25 cellular contexts compared by ENCODE assay signal in genomic region chr15:43912208-43912607, GRCh38.
DNase-seq lines count a peak whose midpoint lies in the region; ATAC-seq, FAIRE-seq and TF ChIP-seq lines count a peak whose summit lies in the region.
"Had no signal": no experiment of that assay in that cellular context is flagged by ENCODE, and none has a peak within 500 bp of the region (broad histone marks: within the 10 kb centered on the region; RNA-seq: fewer than 3 reads in every experiment).

No MANE protein-coding gene starts in this region.

- FAIRE-seq in endothelial cell of umbilical vein (lab: Jason Lieb, UNC): no peak

- no peak overlapping the region for H3K4me3 Mint-ChIP-seq in activated T-cell treated with anti-CD3 and anti-CD28 coated beads, Interleukin-2, amount 50 U/mL, for 4 hours
- H3K4me3 Mint-ChIP-seq: activated CD4-positive, alpha-beta T cell treated with anti-CD3 and anti-CD28 coated beads, Interleukin-2, amount 10 ng/mL, durations not matched to agents 24 days and 14 days had no signal

- H2AFZ ChIP-seq in endothelial cell of umbilical vein (ENCODE audit: low read depth, low read length): no peak overlapping the region
- no peak overlapping the region for H2AFZ ChIP-seq in osteoblast (ENCODE audit: low read length)

- DNase-seq in Ammon's horn (ENCODE audit: low spot score): peak; percentile 59
- peak in 1 of 2 experiments; percentile 12 for DNase-seq in SJSA1 (ENCODE audit: low read depth in 1 of 2, low spot score in 2 of 2)
- no peak for DNase-seq in endothelial cell of umbilical vein (ENCODE audit: low read depth, low spot score)
- DNase-seq in osteoblast (ENCODE audit: insufficient read length, low spot score, missing footprints): no peak
- DNase-seq in activated T-cell treated with anti-CD3 and anti-CD28 coated beads, Interleukin-2, amount 50 U/mL, for 4 hours: no peak
- no peak for DNase-seq in foreskin melanocyte
- no peak for DNase-seq in LoVo (ENCODE audit: low spot score)
- DNase-seq: ACHN; activated CD4-positive, alpha-beta T cell treated with anti-CD3 and anti-CD28 coated beads, Interleukin-2, amount 10 ng/mL, durations not matched to agents 24 days and 14 days; activated naive CD4-positive, alpha-beta T cell treated with Interleukin-2 at 50 U/mL for 16 hours; activated T-cell treated with anti-CD3 and anti-CD28 coated beads, Interleukin-2, amount 50 U/mL, for 48 hours; Caco-2; central memory CD4-positive, alpha-beta T cell; DMS79 treated with DMSO at 0.1 percent for 48 hours; NCI-H1105; NCI-H2029; NCI-H226; NCI-H748 treated with DMSO at 0.1 percent for 48 hours; stimulated activated CD4-positive, alpha-beta T cell treated with anti-CD3 and anti-CD28 coated beads, Interleukin-2, amount 100 ng/mL, for 24 hours had no signal

- H3K27ac ChIP-seq in SJSA1 (peak overlapping the region; percentile 69), endothelial cell of umbilical vein (ENCODE audit: insufficient read depth, low read depth, low read length) (peak overlapping the region; percentile 89), osteoblast (ENCODE audit: low read depth, low read length) (peak overlapping the region; percentile 78)
- H3K27ac ChIP-seq: BLaER1 treated with 17β-estradiol and CSF1 and Interleukin-3, amounts not matched to agents 10 nM and 100 nM; VCaP had no signal

- no peaks in the 10 kb centered on the region for H3K9me3 Mint-ChIP-seq in activated T-cell treated with anti-CD3 and anti-CD28 coated beads, Interleukin-2, amount 50 U/mL, for 4 hours
- H3K9me3 Mint-ChIP-seq: activated CD4-positive, alpha-beta T cell treated with anti-CD3 and anti-CD28 coated beads, Interleukin-2, amount 10 ng/mL, durations not matched to agents 24 days and 14 days had no signal

- H3K79me2 ChIP-seq in endothelial cell of umbilical vein (ENCODE audit: control insufficient read depth, insufficient read depth, low read length) (no peaks in the 10 kb centered on the region), osteoblast (ENCODE audit: insufficient read depth, low read length) (no peaks in the 10 kb centered on the region)

- H3K9ac ChIP-seq in endothelial cell of umbilical vein (replicated peaks; ENCODE audit: extremely low read depth, insufficient read depth, low read length): no peak overlapping the region
- H3K9ac ChIP-seq: BLaER1 treated with 17β-estradiol and CSF1 and Interleukin-3, amounts not matched to agents 10 nM and 100 nM had no signal

- H3K4me2 ChIP-seq in endothelial cell of umbilical vein (ENCODE audit: insufficient read depth, low read length) (no peak overlapping the region), osteoblast (ENCODE audit: insufficient read depth, low read length) (peak overlapping the region; percentile 64)
- H3K4me2 ChIP-seq: BLaER1 treated with 17β-estradiol and CSF1 and Interleukin-3, amounts not matched to agents 10 nM and 100 nM had no signal

- H3K4me3 ChIP-seq in SJSA1 (no peak overlapping the region), endothelial cell of umbilical vein (replicated peaks in 1 of 3; ENCODE audit: insufficient read depth in 1 of 3, low read depth in 1 of 3, low read length in 3 of 3) (no peak overlapping the region), osteoblast (ENCODE audit: insufficient read depth, low read length) (no peak overlapping the region)
- H3K4me3 ChIP-seq: BLaER1 treated with 17β-estradiol and CSF1 and Interleukin-3, amounts not matched to agents 10 nM and 100 nM; HAP-1; skin epidermis had no signal

- POLR2A ChIA-PET in endothelial cell of umbilical vein (lab: Charles Lee): no interaction called here

- CTCF ChIA-PET in endothelial cell of umbilical vein (lab: Charles Lee): interaction anchor here (1.0 kb wide), 1 partner anchor 154 kb away, joined by 4 read pairs; no protein-coding TSS in a partner anchor

- H3K36me3 Mint-ChIP-seq in activated T-cell treated with anti-CD3 and anti-CD28 coated beads, Interleukin-2, amount 50 U/mL, for 4 hours (ENCODE audit: insufficient read depth): no peaks in the 10 kb centered on the region

- H3K4me1 ChIP-seq in SJSA1 (replicated peaks) (peaks cover 42% of the 10 kb centered on the region), endothelial cell of umbilical vein (ENCODE audit: control insufficient read depth, extremely low read depth, insufficient read depth, low read length) (peaks cover 38% of the 10 kb centered on the region), osteoblast (ENCODE audit: insufficient read depth, low read length) (peaks cover 37% of the 10 kb centered on the region)
- H3K4me1 ChIP-seq: BLaER1 treated with 17β-estradiol and CSF1 and Interleukin-3, amounts not matched to agents 10 nM and 100 nM; HAP-1 had no signal

- BruUV-seq in endothelial cell of umbilical vein (replicated peaks; lab: Mats Ljungman, UMichigan): no TSS peak

- ATAC-seq in activated T-cell treated with anti-CD3 and anti-CD28 coated beads, Interleukin-2, amount 50 U/mL, for 4 hours: no peak
- ATAC-seq in HG02798 (IDR thresholded peaks at IDR 0.05; ENCODE audit: poor library complexity, unreplicated experiment): no peak

- intact Hi-C loops in endothelial cell of umbilical vein (cut with micrococcal nuclease): loop anchor here (5.0 to 10.0 kb wide), 2 partner anchors 283 to 375 kb away; partner anchors contain the start of genes FRMD5 and GOLM2

- no peak for TF ChIP-seq POLR2A in endothelial cell of umbilical vein (IDR thresholded peaks at IDR 0.05; ENCODE audit: low read depth, low read length)

- TF ChIP-seq CTCF in endothelial cell of umbilical vein (IDR thresholded peaks at IDR 0.05; ENCODE audit: extremely low read depth in 1 of 2, insufficient read depth in 1 of 2, low read depth in 1 of 2, low read length in 2 of 2) (no peak), osteoblast (IDR thresholded peaks at IDR 0.05; ENCODE audit: extremely low read depth, low read depth, low read length) (no peak)

- dilution Hi-C loops in endothelial cell of umbilical vein (cut with MboI; ENCODE audit: extremely low pct_ligation_motif_present, low sequenced_read_pairs): no loop called here

- H3K4me1 Mint-ChIP-seq in activated T-cell treated with anti-CD3 and anti-CD28 coated beads, Interleukin-2, amount 50 U/mL, for 4 hours (ENCODE audit: low read depth): no peaks in the 10 kb centered on the region

- H3K27me3 Mint-ChIP-seq in activated T-cell treated with anti-CD3 and anti-CD28 coated beads, Interleukin-2, amount 50 U/mL, for 4 hours (ENCODE audit: low read depth): no peaks in the 10 kb centered on the region
- H3K27me3 Mint-ChIP-seq: activated CD4-positive, alpha-beta T cell treated with anti-CD3 and anti-CD28 coated beads, Interleukin-2, amount 10 ng/mL, durations not matched to agents 24 days and 14 days; progenitor cell of endocrine pancreas had no signal

- H3K9me1 ChIP-seq in endothelial cell of umbilical vein (replicated peaks; ENCODE audit: control insufficient read depth, extremely low read depth, insufficient read depth, low read length): no peaks in the 10 kb centered on the region

- H4K20me1 ChIP-seq in endothelial cell of umbilical vein (replicated peaks; ENCODE audit: control insufficient read depth, extremely low read depth, insufficient read depth, low read length) (no peaks in the 10 kb centered on the region), osteoblast (ENCODE audit: insufficient read depth, low read length) (no peaks in the 10 kb centered on the region)
- H4K20me1 ChIP-seq: BLaER1 treated with 17β-estradiol and CSF1 and Interleukin-3, amounts not matched to agents 10 nM and 100 nM had no signal

- H3K36me3 ChIP-seq in SJSA1: no peaks in the 10 kb centered on the region; the same call in 1 of the 2 replicates
- peaks cover 0 to 5% of the 10 kb centered on the region in 2 experiments for H3K36me3 ChIP-seq in endothelial cell of umbilical vein (ENCODE audit: control insufficient read depth in 2 of 2, extremely low read depth in 1 of 2, insufficient read depth in 2 of 2, low read length in 2 of 2)
- no peaks in the 10 kb centered on the region for H3K36me3 ChIP-seq in osteoblast (ENCODE audit: insufficient read depth, low read length)
- H3K36me3 ChIP-seq: BLaER1 treated with 17β-estradiol and CSF1 and Interleukin-3, amounts not matched to agents 10 nM and 100 nM; HAP-1 had no signal

- H3K27me3 ChIP-seq in SJSA1 (replicated peaks) (no peaks in the 10 kb centered on the region), endothelial cell of umbilical vein (ENCODE audit: control insufficient read depth in 2 of 2, insufficient read depth in 2 of 2, low read length in 2 of 2) (no peaks in the 10 kb centered on the region), osteoblast (ENCODE audit: insufficient read depth, low read length) (no peaks in the 10 kb centered on the region)
- H3K27me3 ChIP-seq: BLaER1 treated with 17β-estradiol and CSF1 and Interleukin-3, amounts not matched to agents 10 nM and 100 nM had no signal

- H3K9me3 ChIP-seq in SJSA1 (replicated peaks): no peaks in the 10 kb centered on the region
- H3K9me3 ChIP-seq in endothelial cell of umbilical vein (replicated peaks; ENCODE audit: control insufficient read depth, insufficient read depth, low read length): no peaks in the 10 kb centered on the region
- no peaks in the 10 kb centered on the region for H3K9me3 ChIP-seq in osteoblast (ENCODE audit: low read depth, low read length)
- H3K9me3 ChIP-seq: BLaER1 treated with 17β-estradiol and CSF1 and Interleukin-3, amounts not matched to agents 10 nM and 100 nM; Caco-2; HAP-1 had no signal

TF ChIP-seq in endothelial cell of umbilical vein, 7 proteins besides CTCF, POLR2A, EP300 and RAD21:
- TF ChIP-seq MYC (IDR thresholded peaks at IDR 0.05; ENCODE audit: low read depth, low read length) (no peak), MAX (IDR thresholded peaks at IDR 0.05; ENCODE audit: insufficient read depth, insufficient read length) (no peak), GATA2 (IDR thresholded peaks at IDR 0.05; ENCODE audit: insufficient read depth, insufficient read length, low read depth, low read length) (no peak), JUN (IDR thresholded peaks at IDR 0.05; ENCODE audit: borderline replicate concordance, insufficient read depth, insufficient read length, low read depth) (no peak), POLR2AphosphoS5 (IDR thresholded peaks at IDR 0.05; ENCODE audit: insufficient read depth, low read depth, low read length) (no peak), FOS (IDR thresholded peaks at IDR 0.05; ENCODE audit: borderline replicate concordance, insufficient read depth, low read length) (no peak), EZH2 (IDR thresholded peaks at IDR 0.05; ENCODE audit: borderline replicate concordance, low read depth, low read length, severe bottlenecking) (no peak)
